In the genomic region with DNA sequence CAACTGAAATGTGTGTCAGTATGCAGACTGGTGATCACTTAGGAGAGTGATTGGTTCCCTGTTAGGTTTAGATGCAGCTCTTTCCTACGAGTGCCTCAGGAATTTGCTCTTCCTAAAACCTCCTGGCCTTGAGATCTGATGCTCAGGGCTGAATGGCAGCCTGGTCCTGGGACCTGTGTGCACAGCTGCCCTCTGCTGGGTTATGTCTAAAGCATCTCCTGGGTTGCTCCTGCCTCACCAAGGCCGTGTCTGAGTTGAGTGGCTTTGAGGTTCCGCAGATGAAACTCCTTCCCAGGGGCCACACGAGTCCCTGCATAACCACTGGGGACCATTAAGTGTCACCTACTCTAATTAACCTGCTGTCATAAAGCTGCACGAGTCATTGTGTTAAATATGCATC, we compare ENCODE assay signal across 8 cellular contexts. TPM values are rescaled to one million over a fixed set of nuclear protein-coding genes. Genes with fewer than 3 reads are reported as not detected.
DNase-seq lines count a peak whose midpoint lies in the region; ATAC-seq and TF ChIP-seq lines count a peak whose summit lies in the region.

No MANE protein-coding gene starts in this region.

- H3K9me3 Mint-ChIP-seq in T-cell: no peaks in the 10 kb centered on the region

- H3K9me3 ChIP-seq in AG04450 (ENCODE audit: control insufficient read depth, insufficient read depth, low read length): no peaks in the 10 kb centered on the region

- no peaks in the 10 kb centered on the region for H3K27me3 Mint-ChIP-seq in T-cell

- POLR2A ChIA-PET in AG04450 (lab: Yijun Ruan, JAX): no interaction called here
- POLR2A ChIA-PET in T-cell (lab: Charles Lee): no interaction called here

- H3K27ac ChIP-seq in AG04450 (ENCODE audit: low read depth, low read length): no peak overlapping the region

- TF ChIP-seq CTCF in AG04450 (IDR thresholded peaks at IDR 0.05; ENCODE audit: low read depth, low read length) (peak; percentile 39), GM12875 (IDR thresholded peaks at IDR 0.05; ENCODE audit: borderline replicate concordance, insufficient read depth, low read depth, low read length) (peak; percentile 27; the same call in 1 of the 2 replicates), omental fat pad (IDR thresholded peaks at IDR 0.05) (no peak)

- H3K4me3 Mint-ChIP-seq in T-cell: no peak overlapping the region

- peaks cover 0 to 4% (median 4%) of the 10 kb centered on the region in 3 donors for H3K4me1 Mint-ChIP-seq in T-cell

- ATAC-seq in HG03097 (IDR thresholded peaks at IDR 0.05; ENCODE audit: low FRiP score, unreplicated experiment): no peak
- ATAC-seq in omental fat pad (ENCODE audit: low FRiP score): no peak
- ATAC-seq in GM19023 (IDR thresholded peaks at IDR 0.05; ENCODE audit: unreplicated experiment): no peak
- no peak for ATAC-seq in T-cell (replicated peaks in 1 of 4)

- H3K4me3 ChIP-seq in AG04450 (ENCODE audit: low read depth, low read length) (no peak overlapping the region), GM12875 (ENCODE audit: low read depth, low read length) (no peak overlapping the region)

- H3K36me3 Mint-ChIP-seq in T-cell: peaks cover 32% of the 10 kb centered on the region

- CTCF ChIA-PET in AG04450 (lab: Charles Lee) (interaction anchor here (0.6 to 3.6 kb wide), 6 partner anchors 10 to 114 kb away, joined by 3 to 18 read pairs (median 3); no protein-coding TSS in a partner anchor), T-cell (lab: Charles Lee) (interaction anchor here in 1 of 2 donors (0.6 kb wide), 1 partner anchor 672 kb away, joined by 3 read pairs; no protein-coding TSS in a partner anchor)

- DNase-seq in AG04450 (ENCODE audit: low read depth, low spot score): no peak
- DNase-seq in UCSD-AML1 (lab: John Stamatoyannopoulos, UW; ENCODE audit: unreplicated experiment): peak; percentile 33
- peak; percentile 66 for DNase-seq in iPS-NIHi7 (ENCODE audit: extremely low spot score)
- DNase-seq in omental fat pad (ENCODE audit: low spot score): no peak
- no peak for DNase-seq in T-cell

- H3K27ac Mint-ChIP-seq in T-cell: no peak overlapping the region

- H3K27me3 ChIP-seq in AG04450 (ENCODE audit: control insufficient read depth, insufficient read depth, low read length): no peaks in the 10 kb centered on the region

RNA-seq across cellular contexts. Expression of gene MVB12B, which starts 59.5 kb away (rescaled TPM):
- polyA plus RNA-seq in AG04450 (2011; rRNA removed): 4.2 and 4.4 TPM in 2 replicates
- 6.7 and 9.1 TPM in 2 replicates for polyA minus RNA-seq in AG04450 (2011; rRNA and poly(A)+ RNA removed)
- total RNA-seq in omental fat pad (10 to 100 TPM in 2 of 4 donors, 1 to 10 TPM in 2; 5.5 to 21.4 (median 11.6) TPM), T-cell (10 to 100 TPM in 3 of 5 donors, 1 to 10 TPM in 2; 8.2 to 25.2 (median 10.6) TPM)

Comparison
In these comparisons a context has a peak if more than half of its experiments do, and no peak if none do; other contexts are left out.
1. DNase-seq: peak in UCSD-AML1 (single experiment) and iPS-NIHi7 (single experiment); none in AG04450 (single experiment), omental fat pad (single experiment) and T-cell (0 of 34).
2. CTCF ChIP-seq: peak in AG04450 (single experiment) and GM12875 (single experiment); none in omental fat pad (0 of 3).